In the genomic region with DNA sequence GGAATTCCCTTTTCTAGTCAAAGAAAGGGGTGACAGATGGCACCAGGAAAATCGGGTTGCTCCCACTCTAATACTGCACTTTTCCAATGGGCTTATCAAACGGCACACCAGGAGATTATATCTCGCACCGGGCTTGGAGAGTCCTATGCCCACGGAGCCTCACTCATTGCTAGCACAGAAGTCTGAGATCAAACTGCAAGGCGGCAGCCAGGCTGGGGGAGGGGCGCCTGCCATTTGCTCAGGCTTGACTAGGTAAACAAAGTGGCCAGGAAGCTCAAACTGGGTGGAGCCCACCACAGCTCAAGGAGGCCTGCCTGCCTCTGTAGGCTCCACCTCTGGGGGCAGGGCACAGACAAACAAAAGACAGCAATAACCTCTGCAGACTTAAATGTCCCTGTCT, we compare ENCODE assay signal across 26 cellular contexts. TPM values are rescaled to one million over a fixed set of nuclear protein-coding genes. Genes with fewer than 3 reads are reported as not detected.
"Had no signal": no experiment of that assay in that cellular context is flagged by ENCODE, and none has a peak within 500 bp of the region (broad histone marks: within the 10 kb centered on the region; RNA-seq: fewer than 3 reads in every experiment).

No MANE protein-coding gene starts in this region.

RNA-seq across cellular contexts. Expression of a gene that starts 41.2 kb away (rescaled TPM):
- total RNA-seq: activated naive CD4-positive, alpha-beta T cell treated with anti-CD3 and anti-CD28 coated beads for 36 hours; activated naive CD8-positive, alpha-beta T cell treated with anti-CD3 and anti-CD28 coated beads, Interleukin-2, amount 10 ng/mL, durations not matched to agents 7 days and 5 days; activated T-cell treated with anti-CD3 and anti-CD28 coated beads, Interleukin-2, amount 50 U/mL, for 4 hours; activated T-helper 2 cell treated with anti-CD3 and anti-CD28 coated beads, Interferon-gamma antibody, Interleukin-2, Interleukin-4, amounts not matched to agents 10 μg/mL and 5 μg/mL and 100 μg/mL, durations not matched to agents 14 hours and 24 hours and 36 hours; ascending aorta; cardiac muscle cell; chondrocyte; endothelial cell of umbilical vein; fibroblast of lung; fibroblast of villous mesenchyme; gastroesophageal sphincter; hepatocyte; left ventricle myocardium inferior; lung; mesenteric fat pad; mucosa of gallbladder; ovary; progenitor cell of endocrine pancreas; renal cortical epithelial cell; right lobe of liver; skeletal muscle tissue; transverse colon; WTC11 had no signal
- polyA plus RNA-seq: cardiac muscle cell, endothelial cell of umbilical vein, esophagus, fibroblast of lung, hepatocyte, lung, neural cell, ovary had no signal

RNA-seq across cellular contexts. Expression of a gene that starts 51.5 kb away (rescaled TPM):
- total RNA-seq: activated naive CD4-positive, alpha-beta T cell treated with anti-CD3 and anti-CD28 coated beads for 36 hours; activated naive CD8-positive, alpha-beta T cell treated with anti-CD3 and anti-CD28 coated beads, Interleukin-2, amount 10 ng/mL, durations not matched to agents 7 days and 5 days; activated T-cell treated with anti-CD3 and anti-CD28 coated beads, Interleukin-2, amount 50 U/mL, for 4 hours; activated T-helper 2 cell treated with anti-CD3 and anti-CD28 coated beads, Interferon-gamma antibody, Interleukin-2, Interleukin-4, amounts not matched to agents 10 μg/mL and 5 μg/mL and 100 μg/mL, durations not matched to agents 14 hours and 24 hours and 36 hours; ascending aorta; cardiac muscle cell; chondrocyte; endothelial cell of umbilical vein; fibroblast of lung; fibroblast of villous mesenchyme; hepatocyte; left ventricle myocardium inferior; lung; mesenteric fat pad; mucosa of gallbladder; ovary; progenitor cell of endocrine pancreas; renal cortical epithelial cell; right lobe of liver; skeletal muscle tissue; testis; transverse colon; WTC11 had no signal
- polyA plus RNA-seq: cardiac muscle cell, endothelial cell of umbilical vein, esophagus, fibroblast of lung, hepatocyte, lung, neural cell, ovary had no signal

RNA-seq across cellular contexts. Expression of a gene that starts 56.8 kb away (rescaled TPM):
- total RNA-seq: activated naive CD4-positive, alpha-beta T cell treated with anti-CD3 and anti-CD28 coated beads for 36 hours; activated naive CD8-positive, alpha-beta T cell treated with anti-CD3 and anti-CD28 coated beads, Interleukin-2, amount 10 ng/mL, durations not matched to agents 7 days and 5 days; activated T-cell treated with anti-CD3 and anti-CD28 coated beads, Interleukin-2, amount 50 U/mL, for 4 hours; activated T-helper 2 cell treated with anti-CD3 and anti-CD28 coated beads, Interferon-gamma antibody, Interleukin-2, Interleukin-4, amounts not matched to agents 10 μg/mL and 5 μg/mL and 100 μg/mL, durations not matched to agents 14 hours and 24 hours and 36 hours; ascending aorta; cardiac muscle cell; chondrocyte; endothelial cell of umbilical vein; fibroblast of lung; fibroblast of villous mesenchyme; gastroesophageal sphincter; hepatocyte; left ventricle myocardium inferior; lung; mesenteric fat pad; mucosa of gallbladder; ovary; progenitor cell of endocrine pancreas; renal cortical epithelial cell; right lobe of liver; skeletal muscle tissue; testis; transverse colon; WTC11 had no signal
- polyA plus RNA-seq: cardiac muscle cell, endothelial cell of umbilical vein, esophagus, fibroblast of lung, hepatocyte, lung, neural cell, ovary had no signal
